Comparison of ENCODE assay signal across 9 cellular contexts in the genomic region with DNA sequence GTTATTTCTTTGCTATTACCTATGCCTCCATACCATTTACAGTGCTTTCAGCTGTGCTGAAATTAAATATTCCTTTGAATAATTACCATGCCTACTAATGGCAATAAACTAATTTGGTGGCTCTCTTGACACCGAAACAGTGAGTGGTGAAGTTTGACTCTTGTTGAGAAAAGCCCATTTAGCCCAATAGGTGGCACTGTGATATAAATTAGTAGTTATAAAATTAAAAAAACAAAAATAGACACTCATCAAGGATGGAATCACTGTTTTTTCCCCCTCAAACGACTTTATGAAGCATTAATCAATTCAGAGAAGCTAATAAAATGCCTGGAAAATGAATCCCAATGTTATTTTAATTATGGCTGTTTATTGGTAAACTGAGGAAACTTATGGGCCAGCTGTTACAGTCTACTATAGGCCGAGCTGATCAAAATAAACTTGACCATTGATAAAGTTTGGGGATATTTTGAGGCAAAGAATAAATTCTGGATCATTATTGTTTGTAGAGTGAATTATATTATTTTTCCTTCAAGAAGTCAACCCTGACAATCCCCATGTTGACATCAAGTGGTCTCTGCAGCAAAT.
DNase-seq lines count a peak whose midpoint lies in the region; ATAC-seq and TF ChIP-seq lines count a peak whose summit lies in the region.
"Had no signal": no experiment of that assay in that cellular context is flagged by ENCODE, and none has a peak within 500 bp of the region (broad histone marks: within the 10 kb centered on the region; RNA-seq: fewer than 3 reads in every experiment).

No MANE protein-coding gene starts in this region.

- WGBS in endodermal cell (ENCODE audit: insufficient coverage in 1 of 2, insufficient read length in 1 of 2), 2 experiments, result 49 to 100% methylated on average over 1 to 3 of the region's 3 CpGs

- DNase-seq in DMS153 treated with DMSO at 0.1 percent for 48 hours (lab: John Stamatoyannopoulos, UW; ENCODE audit: unreplicated experiment) (peak; percentile 15), DMS153 (lab: John Stamatoyannopoulos, UW) (no peak), NCI-H524 (lab: John Stamatoyannopoulos, UW) (peak; percentile 17 to 33), endodermal cell (no peak), renal cortical epithelial cell (ENCODE audit: low read depth) (peak; percentile 9), T-cell (no peak), UCSD-AML1 (lab: John Stamatoyannopoulos, UW; ENCODE audit: unreplicated experiment) (no peak)
- DNase-seq in activated CD8-positive, alpha-beta memory T cell treated with anti-CD3 and anti-CD28 coated beads, Interleukin-2, amount 50 U/mL, for 48 hours, result no peak

- POLR2A ChIA-PET in T-cell (lab: Charles Lee), result no interaction called here

- TF ChIP-seq CTCF in endodermal cell (conservative IDR thresholded peaks at IDR 0.05), result peak; percentile 82

- H3K27ac ChIP-seq in endodermal cell (ENCODE audit: low read depth, low read length), result no peak overlapping the region
- H3K27ac ChIP-seq: BLaER1 had no signal

- no peaks in the 10 kb centered on the region for H3K9me3 ChIP-seq in endodermal cell (ENCODE audit: control insufficient read depth, low read length)
- H3K9me3 ChIP-seq: BLaER1 had no signal

- H3K27ac Mint-ChIP-seq in endodermal cell, result no peak overlapping the region
- no peak overlapping the region for H3K27ac Mint-ChIP-seq in T-cell

- H3K27me3 ChIP-seq in endodermal cell (ENCODE audit: control insufficient read depth, insufficient read depth, low read length, poor library complexity, severe bottlenecking), result no peaks in the 10 kb centered on the region
- H3K27me3 ChIP-seq: BLaER1 had no signal

- no peak overlapping the region for H3K9ac ChIP-seq in endodermal cell (ENCODE audit: extremely low read depth, low read length, poor library complexity, severe bottlenecking)
- H3K9ac ChIP-seq: BLaER1 had no signal

- CTCF ChIA-PET in T-cell (lab: Charles Lee), result no interaction called here

- no peaks in the 10 kb centered on the region for H3K9me3 Mint-ChIP-seq in endodermal cell
- no peaks in the 10 kb centered on the region for H3K9me3 Mint-ChIP-seq in T-cell

- no peaks in the 10 kb centered on the region for H3K36me3 ChIP-seq in endodermal cell (ENCODE audit: control insufficient read depth, insufficient read depth, low read length)
- H3K36me3 ChIP-seq: BLaER1 had no signal

- H3K27me3 Mint-ChIP-seq in endodermal cell (ENCODE audit: insufficient read depth) (peaks cover 2% of the 10 kb centered on the region), T-cell (peaks cover 26 to 29% of the 10 kb centered on the region in 2 donors)

- H3K36me3 Mint-ChIP-seq in endodermal cell (ENCODE audit: low read depth) (no peaks in the 10 kb centered on the region), T-cell (no peaks in the 10 kb centered on the region)

- no peaks in the 10 kb centered on the region for H3K4me1 ChIP-seq in endodermal cell (ENCODE audit: control insufficient read depth, insufficient read depth, low read length)
- H3K4me1 ChIP-seq: BLaER1 had no signal

- H3K4me3 Mint-ChIP-seq in endodermal cell, result no peak overlapping the region
- no peak overlapping the region for H3K4me3 Mint-ChIP-seq in T-cell

- H3K4me3 ChIP-seq in endodermal cell (ENCODE audit: low read length), result no peak overlapping the region
- H3K4me3 ChIP-seq: BLaER1 had no signal

- no peaks in the 10 kb centered on the region for H3K4me1 Mint-ChIP-seq in endodermal cell
- H3K4me1 Mint-ChIP-seq in T-cell, result no peaks in the 10 kb centered on the region

- ATAC-seq in T-cell (replicated peaks in 1 of 4), result no peak

Comparison
In these comparisons a context has a peak if more than half of its experiments do, and no peak if none do; other contexts are left out.
1. DNase-seq: peak in DMS153 treated with DMSO at 0.1 percent for 48 hours (single experiment), NCI-H524 (2 of 2) and renal cortical epithelial cell (single experiment); none in DMS153 (single experiment), endodermal cell (single experiment), activated CD8-positive, alpha-beta memory T cell treated with anti-CD3 and anti-CD28 coated beads, Interleukin-2, amount 50 U/mL, for 48 hours (single experiment), T-cell (0 of 34) and UCSD-AML1 (single experiment).